ENCODE assay signal across 1 cellular context in genomic region chr7:137546009-137546408, GRCh38.
TF ChIP-seq lines count a peak whose summit lies in the region.

No MANE protein-coding gene starts in this region.

TF ChIP-seq in IMR-90, 13 proteins besides CTCF, POLR2A, EP300 and RAD21 (continued from another document):
- TF ChIP-seq CHD1 (IDR thresholded peaks at IDR 0.05; ENCODE audit: low read depth, low read length), result no peak
- TF ChIP-seq BHLHE40 (IDR thresholded peaks at IDR 0.05; ENCODE audit: low read depth, low read length), result no peak
- no peak for TF ChIP-seq NFE2L2 (IDR thresholded peaks at IDR 0.05; ENCODE audit: low read depth, low read length)
- TF ChIP-seq SMC3 (IDR thresholded peaks at IDR 0.05; ENCODE audit: low read depth, low read length), result no peak
- TF ChIP-seq MAZ (IDR thresholded peaks at IDR 0.05; ENCODE audit: borderline replicate concordance, low read depth, low read length), result no peak
- TF ChIP-seq MXI1 (IDR thresholded peaks at IDR 0.05; ENCODE audit: borderline replicate concordance, low read depth, low read length), result no peak
- TF ChIP-seq RCOR1 (IDR thresholded peaks at IDR 0.05; ENCODE audit: insufficient replicate concordance, low read length), result no peak
- no peak for TF ChIP-seq CEBPB (IDR thresholded peaks at IDR 0.05; ENCODE audit: low read depth, low read length)
- TF ChIP-seq USF2 (IDR thresholded peaks at IDR 0.05; ENCODE audit: low read depth, low read length), result no peak
